In genomic region chr2:74887445-74887951, GRCh38 we compare ENCODE assay signal across 18 cellular contexts. TPM values are rescaled to one million over a fixed set of nuclear protein-coding genes. Genes with fewer than 3 reads are reported as not detected.
A peak's percentile ranks its signal among the peaks of the same experiment; 100 is the strongest.
DNase-seq lines count a peak whose midpoint lies in the region; ATAC-seq, FAIRE-seq and TF ChIP-seq lines count a peak whose summit lies in the region.
"Had no signal": no experiment of that assay in that cellular context is flagged by ENCODE, and none has a peak within 500 bp of the region (broad histone marks: within the 10 kb centered on the region; RNA-seq: fewer than 3 reads in every experiment).

No MANE protein-coding gene starts in this region.

- no peak for ATAC-seq in GM21576 (IDR thresholded peaks at IDR 0.05; ENCODE audit: unreplicated experiment)
- ATAC-seq in HG03039 (IDR thresholded peaks at IDR 0.05; ENCODE audit: unreplicated experiment): no peak
- ATAC-seq: activated T-cell treated with anti-CD3 and anti-CD28 coated beads, Interleukin-2, amount 50 U/mL, for 72 hours; CD8-positive, alpha-beta T cell; left lung; T-cell had no signal

- 37% methylated on average over 7 of the region's 7 CpGs for WGBS in mesenchymal stem cell

- no peak overlapping the region for H4K8ac ChIP-seq in mesenchymal stem cell (ENCODE audit: low read length)

- no peak overlapping the region for H3K27ac ChIP-seq in mesenchymal stem cell (ENCODE audit: low read length, poor library complexity, severe bottlenecking)
- H3K27ac ChIP-seq: hepatocyte, left lung, stomach had no signal

- H3K79me1 ChIP-seq in mesenchymal stem cell (replicated peaks; ENCODE audit: low read length, poor library complexity, severe bottlenecking): no peaks in the 10 kb centered on the region

- no peak overlapping the region for H3K23ac ChIP-seq in mesenchymal stem cell (ENCODE audit: low read length in 2 of 2)

- H3K9me3 ChIP-seq in mesenchymal stem cell (ENCODE audit: control insufficient read depth, low read length): no peaks in the 10 kb centered on the region
- H3K9me3 ChIP-seq: left lung, stomach had no signal

- H2AFZ ChIP-seq in mesenchymal stem cell (ENCODE audit: low read depth, low read length): no peak overlapping the region
- H2AFZ ChIP-seq: hepatocyte had no signal

- peak overlapping the region; percentile 33 for H3K9ac ChIP-seq in mesenchymal stem cell (ENCODE audit: low read length)

- peak overlapping the region; percentile 1 to 91 for H2BK12ac ChIP-seq in mesenchymal stem cell (ENCODE audit: low read length in 2 of 2)

- H3K36me3 ChIP-seq in bronchial epithelial cell (ENCODE audit: control insufficient read depth, insufficient read depth, low read length) (peaks cover 40% of the 10 kb centered on the region), mesenchymal stem cell (ENCODE audit: control insufficient read depth in 1 of 2, insufficient read depth in 2 of 2, low read depth in 1 of 2, low read length in 2 of 2) (peaks cover 19 to 96% of the 10 kb centered on the region in 2 experiments)

- no peak overlapping the region for H3K4ac ChIP-seq in mesenchymal stem cell (ENCODE audit: low read depth in 1 of 2, low read length in 2 of 2)

- no peak overlapping the region for H3K14ac ChIP-seq in mesenchymal stem cell (ENCODE audit: low read length in 2 of 2)

- H2AK5ac ChIP-seq in mesenchymal stem cell (ENCODE audit: low read length, severe bottlenecking): no peak overlapping the region

- FAIRE-seq in bronchial epithelial cell (lab: Jason Lieb, UNC): peak; percentile 100
- FAIRE-seq: G401.6 had no signal

- TF ChIP-seq CTCF in AG10803 (conservative IDR thresholded peaks at IDR 0.05; ENCODE audit: low read length) (no peak), bronchial epithelial cell (IDR thresholded peaks at IDR 0.05; ENCODE audit: insufficient read depth, low read length, severe bottlenecking) (no peak)

- H3K4me3 ChIP-seq in AG10803 (ENCODE audit: low read length) (no peak overlapping the region), bronchial epithelial cell (ENCODE audit: low read depth, low read length) (no peak overlapping the region), mesenchymal stem cell (ENCODE audit: insufficient read depth in 1 of 2, low read depth in 1 of 2, low read length in 2 of 2) (no peak overlapping the region)
- H3K4me3 ChIP-seq: hepatocyte, left lung, stomach had no signal

- H3K4me1 ChIP-seq in mesenchymal stem cell (ENCODE audit: control insufficient read depth, insufficient read depth, low read depth, low read length): peaks cover 4% of the 10 kb centered on the region
- H3K4me1 ChIP-seq: stomach had no signal

- no peak overlapping the region for H2BK15ac ChIP-seq in mesenchymal stem cell (ENCODE audit: low read depth, poor library complexity, severe bottlenecking)

- no peak overlapping the region for H3K4me2 ChIP-seq in mesenchymal stem cell (ENCODE audit: low read length, poor library complexity, severe bottlenecking)
- H3K4me2 ChIP-seq: hepatocyte had no signal

- H3K18ac ChIP-seq in mesenchymal stem cell (ENCODE audit: low read depth in 1 of 2, low read length in 2 of 2): peak overlapping the region; percentile 1 to 78

- H4K91ac ChIP-seq in mesenchymal stem cell (ENCODE audit: low read length): peak overlapping the region; percentile 30

- no peak overlapping the region for H2BK120ac ChIP-seq in mesenchymal stem cell (ENCODE audit: low read depth, low read length)

- peak; percentile 90 for DNase-seq in AG10803 (ENCODE audit: low read depth)
- peak; percentile 72 for DNase-seq in LHCN-M2 (ENCODE audit: low read depth)
- DNase-seq in bronchial epithelial cell (ENCODE audit: low read depth): peak; percentile 97
- peak; percentile 83 for DNase-seq in mesenchymal stem cell
- DNase-seq in COLO668 (lab: John Stamatoyannopoulos, UW; ENCODE audit: unreplicated experiment): no peak
- DNase-seq in NCI-H524 (lab: John Stamatoyannopoulos, UW): no peak
- DNase-seq: activated CD4-positive, alpha-beta T cell treated with anti-CD3 and anti-CD28 coated beads for 1 hour; activated T-cell treated with anti-CD3 and anti-CD28 coated beads, Interleukin-2, amount 50 U/mL, for 72 hours; anterior cingulate cortex; CD8-positive, alpha-beta T cell; left lung; right cardiac atrium; stomach; T-cell had no signal

- no peaks in the 10 kb centered on the region for H3K27me3 ChIP-seq in bronchial epithelial cell (ENCODE audit: control insufficient read depth, insufficient read depth, low read length)
- H3K27me3 ChIP-seq in mesenchymal stem cell (ENCODE audit: control insufficient read depth in 1 of 2, insufficient read depth in 1 of 2, low read length in 2 of 2): no peaks in the 10 kb centered on the region
- H3K27me3 ChIP-seq: hepatocyte, left lung, stomach had no signal

- H2BK5ac ChIP-seq in mesenchymal stem cell (ENCODE audit: low read depth, low read length, poor library complexity, severe bottlenecking): no peak overlapping the region

RNA-seq across cellular contexts. Expression of gene HK2, which starts 53.6 kb away (rescaled TPM):
- total RNA-seq in LHCN-M2 (2014; rRNA removed) (8.5 and 9.8 TPM in 2 replicates), bronchial epithelial cell (158 and 175 TPM in 2 replicates)
- polyA plus RNA-seq in LHCN-M2 (2012): 8.1 TPM
- 12.1 TPM for polyA plus RNA-seq in mesenchymal stem cell (2013, experiment 1 of 2)
- polyA plus RNA-seq in mesenchymal stem cell (2013, experiment 2 of 2): 11.3 TPM

Comparison
In these comparisons a context has a peak if more than half of its experiments do, and no peak if none do; other contexts are left out.
1. DNase-seq: peak in AG10803 (single experiment), LHCN-M2 (single experiment), bronchial epithelial cell (single experiment) and mesenchymal stem cell (single experiment); none in COLO668 (single experiment) and NCI-H524 (0 of 2).
2. RNA of gene HK2, which starts 53.6 kb away (total RNA-seq): 158 to 175 TPM in bronchial epithelial cell; 8.5 to 9.8 TPM in LHCN-M2; every median in the first group is over 10 times any median in the second.